ENCODE assay signal across 9 cellular contexts in the genomic region with DNA sequence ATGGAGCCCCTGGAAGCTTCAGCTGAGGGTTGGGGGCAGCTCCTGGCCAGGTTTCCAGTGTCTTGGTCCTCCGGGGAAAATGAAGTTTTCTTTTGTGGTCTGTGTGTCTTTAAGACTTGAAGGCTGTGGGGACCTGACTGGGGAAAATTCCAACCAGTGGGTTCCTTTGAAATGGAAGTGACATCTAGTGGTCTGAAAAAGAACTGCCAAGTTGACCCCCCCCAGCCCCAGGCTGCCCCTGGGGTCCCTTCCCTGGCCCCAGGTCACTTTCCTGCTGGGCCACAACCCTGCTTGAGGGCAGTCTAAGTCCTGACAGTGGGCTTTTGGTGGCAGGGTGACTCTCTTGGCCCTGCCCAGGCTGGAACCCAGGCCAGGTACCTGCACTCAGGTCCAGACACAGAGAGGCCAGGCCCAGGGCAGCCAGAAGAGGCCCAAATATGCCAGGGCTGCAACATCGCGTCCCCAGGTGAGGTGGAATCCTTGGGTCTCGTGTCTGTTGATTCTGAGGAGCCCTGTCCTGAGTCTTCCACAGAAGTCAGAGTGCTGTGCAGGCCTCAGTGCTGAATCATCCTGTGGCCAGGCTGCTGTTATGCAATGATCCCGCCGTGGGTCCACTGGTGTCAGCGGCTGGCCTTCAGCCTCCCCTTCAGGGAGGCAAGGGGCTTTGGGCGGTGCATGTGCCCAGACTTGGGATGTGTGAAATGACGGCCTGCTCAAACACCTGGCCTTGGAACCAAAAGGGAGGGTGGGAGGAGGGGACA.
DNase-seq lines count a peak whose midpoint lies in the region; ATAC-seq and TF ChIP-seq lines count a peak whose summit lies in the region.
"Had no signal": no experiment of that assay in that cellular context is flagged by ENCODE, and none has a peak within 500 bp of the region (broad histone marks: within the 10 kb centered on the region; RNA-seq: fewer than 3 reads in every experiment).

No MANE protein-coding gene starts in this region.

- no peak overlapping the region for H3K4me3 ChIP-seq in mesenchymal stem cell (ENCODE audit: insufficient read depth in 1 of 2, low read depth in 1 of 2, low read length in 2 of 2)

- H3K4me3 Mint-ChIP-seq in activated CD8-positive, alpha-beta memory T cell treated with anti-CD3 and anti-CD28 coated beads, Interleukin-2, amount 10 ng/mL, durations not matched to agents 7 days and 5 days: no peak overlapping the region
- H3K4me3 Mint-ChIP-seq in chondrocyte (ENCODE audit: unreplicated experiment): no peak overlapping the region
- H3K4me3 Mint-ChIP-seq: activated naive CD8-positive, alpha-beta T cell had no signal

- CTCF ChIA-PET in activated CD8-positive, alpha-beta memory T cell treated with anti-CD3 and anti-CD28 coated beads, Interleukin-2, amount 10 ng/mL, durations not matched to agents 7 days and 5 days (lab: Charles Lee): interaction anchor here (1.4 to 1.8 kb wide), 2 partner anchors 114 to 240 kb away, joined by 3 to 5 read pairs; no protein-coding TSS in a partner anchor

- no peak overlapping the region for H3K23ac ChIP-seq in mesenchymal stem cell (ENCODE audit: low read length in 2 of 2)

- no peaks in the 10 kb centered on the region for H3K36me3 ChIP-seq in mesenchymal stem cell (ENCODE audit: control insufficient read depth in 1 of 2, insufficient read depth in 2 of 2, low read depth in 1 of 2, low read length in 2 of 2)

- H2AK5ac ChIP-seq in mesenchymal stem cell (ENCODE audit: low read length, severe bottlenecking): peak overlapping the region; percentile 86

- no peak overlapping the region for H3K4me2 ChIP-seq in mesenchymal stem cell (ENCODE audit: low read length, poor library complexity, severe bottlenecking)

- H3K4me1 ChIP-seq in mesenchymal stem cell (ENCODE audit: control insufficient read depth, insufficient read depth, low read depth, low read length): peaks cover 30% of the 10 kb centered on the region

- H3K9me3 ChIP-seq in mesenchymal stem cell (ENCODE audit: control insufficient read depth, low read length): no peaks in the 10 kb centered on the region

- peak overlapping the region; percentile 60 for H2BK15ac ChIP-seq in mesenchymal stem cell (ENCODE audit: low read depth, poor library complexity, severe bottlenecking)

- H2AFZ ChIP-seq in mesenchymal stem cell (ENCODE audit: low read depth, low read length): no peak overlapping the region

- H3K36me3 Mint-ChIP-seq in activated CD8-positive, alpha-beta memory T cell treated with anti-CD3 and anti-CD28 coated beads, Interleukin-2, amount 10 ng/mL, durations not matched to agents 7 days and 5 days: no peaks in the 10 kb centered on the region
- H3K36me3 Mint-ChIP-seq in chondrocyte (ENCODE audit: low read depth): no peaks in the 10 kb centered on the region
- H3K36me3 Mint-ChIP-seq: activated naive CD8-positive, alpha-beta T cell had no signal

- peak overlapping the region; percentile 97 for H3K18ac ChIP-seq in mesenchymal stem cell (ENCODE audit: low read depth in 1 of 2, low read length in 2 of 2)

- H2BK120ac ChIP-seq in mesenchymal stem cell (ENCODE audit: low read depth, low read length): peak overlapping the region; percentile 83

- peak overlapping the region; percentile 63 for H3K9ac ChIP-seq in mesenchymal stem cell (ENCODE audit: low read length)

- peak; percentile 27 for ATAC-seq in activated CD8-positive, alpha-beta memory T cell treated with anti-CD3 and anti-CD28 coated beads, Interleukin-2, amount 10 ng/mL, durations not matched to agents 7 days and 5 days
- ATAC-seq in GM18498 (IDR thresholded peaks at IDR 0.05; ENCODE audit: unreplicated experiment): no peak

- 31% methylated on average over 9 of the region's 9 CpGs for whole genome bisulfite sequencing in mesenchymal stem cell

- H3K27me3 Mint-ChIP-seq in activated CD8-positive, alpha-beta memory T cell treated with anti-CD3 and anti-CD28 coated beads, Interleukin-2, amount 10 ng/mL, durations not matched to agents 7 days and 5 days: peaks cover 17% of the 10 kb centered on the region
- H3K27me3 Mint-ChIP-seq in chondrocyte (ENCODE audit: low read depth): peaks cover 6% of the 10 kb centered on the region
- H3K27me3 Mint-ChIP-seq: activated naive CD8-positive, alpha-beta T cell had no signal

- peak overlapping the region; percentile 52 to 95 for H3K4ac ChIP-seq in mesenchymal stem cell (ENCODE audit: low read depth in 1 of 2, low read length in 2 of 2)

- H3K4me1 Mint-ChIP-seq in activated CD8-positive, alpha-beta memory T cell treated with anti-CD3 and anti-CD28 coated beads, Interleukin-2, amount 10 ng/mL, durations not matched to agents 7 days and 5 days: no peaks in the 10 kb centered on the region
- H3K4me1 Mint-ChIP-seq in chondrocyte (ENCODE audit: low read depth): peaks cover 13% of the 10 kb centered on the region

- no peak overlapping the region for H2BK5ac ChIP-seq in mesenchymal stem cell (ENCODE audit: low read depth, low read length, poor library complexity, severe bottlenecking)

- peak overlapping the region; percentile 99 for H4K91ac ChIP-seq in mesenchymal stem cell (ENCODE audit: low read length)

- DNase-seq in activated CD8-positive, alpha-beta memory T cell treated with anti-CD3 and anti-CD28 coated beads, Interleukin-2, amount 10 ng/mL, durations not matched to agents 7 days and 5 days: no peak
- DNase-seq in activated CD8-positive, alpha-beta memory T cell treated with anti-CD3 and anti-CD28 coated beads, Interleukin-2, amount 50 U/mL, for 4 hours: no peak
- DNase-seq in NCI-H226: peak; percentile 75
- DNase-seq in chondrocyte (ENCODE audit: low spot score): no peak
- DNase-seq in mesenchymal stem cell: peak; percentile 88
- DNase-seq in inferior parietal cortex (ENCODE audit: extremely low spot score): no peak
- DNase-seq in activated effector memory CD4-positive, alpha-beta T cell treated with anti-CD3 and anti-CD28 coated beads, Interleukin-2, amount 50 U/mL, for 16 hours: no peak

- peak overlapping the region in 1 of 2 experiments; percentile 11 for H3K14ac ChIP-seq in mesenchymal stem cell (ENCODE audit: low read length in 2 of 2)

- peak overlapping the region; percentile 96 to 98 for H2BK12ac ChIP-seq in mesenchymal stem cell (ENCODE audit: low read length in 2 of 2)

- H3K79me1 ChIP-seq in mesenchymal stem cell (replicated peaks; ENCODE audit: low read length, poor library complexity, severe bottlenecking): no peaks in the 10 kb centered on the region

- H3K9me3 Mint-ChIP-seq in activated CD8-positive, alpha-beta memory T cell treated with anti-CD3 and anti-CD28 coated beads, Interleukin-2, amount 10 ng/mL, durations not matched to agents 7 days and 5 days (ENCODE audit: low read depth): no peaks in the 10 kb centered on the region
- H3K9me3 Mint-ChIP-seq in chondrocyte (ENCODE audit: low read depth): no peaks in the 10 kb centered on the region

- TF ChIP-seq CTCF in chondrocyte (IDR thresholded peaks at IDR 0.05): peak; percentile 84

- peaks cover 0 to 11% of the 10 kb centered on the region in 2 experiments for H3K27me3 ChIP-seq in mesenchymal stem cell (ENCODE audit: control insufficient read depth in 1 of 2, insufficient read depth in 1 of 2, low read length in 2 of 2)

- H3K27ac ChIP-seq in mesenchymal stem cell (ENCODE audit: low read length, poor library complexity, severe bottlenecking): peak overlapping the region; percentile 23

- H4K8ac ChIP-seq in mesenchymal stem cell (ENCODE audit: low read length): peak overlapping the region; percentile 89

- no peak overlapping the region for H3K27ac Mint-ChIP-seq in activated CD8-positive, alpha-beta memory T cell treated with anti-CD3 and anti-CD28 coated beads, Interleukin-2, amount 10 ng/mL, durations not matched to agents 7 days and 5 days
- H3K27ac Mint-ChIP-seq in chondrocyte (ENCODE audit: unreplicated experiment): peak overlapping the region; percentile 32
- H3K27ac Mint-ChIP-seq: activated naive CD8-positive, alpha-beta T cell had no signal

Comparison
In these comparisons a context has a peak if more than half of its experiments do, and no peak if none do; other contexts are left out.
1. DNase-seq: peak in NCI-H226 (single experiment) and mesenchymal stem cell (single experiment); none in activated CD8-positive, alpha-beta memory T cell treated with anti-CD3 and anti-CD28 coated beads, Interleukin-2, amount 10 ng/mL, durations not matched to agents 7 days and 5 days (single experiment), activated CD8-positive, alpha-beta memory T cell treated with anti-CD3 and anti-CD28 coated beads, Interleukin-2, amount 50 U/mL, for 4 hours (single experiment), chondrocyte (single experiment), inferior parietal cortex (single experiment) and activated effector memory CD4-positive, alpha-beta T cell treated with anti-CD3 and anti-CD28 coated beads, Interleukin-2, amount 50 U/mL, for 16 hours (single experiment).